In the genomic region with DNA sequence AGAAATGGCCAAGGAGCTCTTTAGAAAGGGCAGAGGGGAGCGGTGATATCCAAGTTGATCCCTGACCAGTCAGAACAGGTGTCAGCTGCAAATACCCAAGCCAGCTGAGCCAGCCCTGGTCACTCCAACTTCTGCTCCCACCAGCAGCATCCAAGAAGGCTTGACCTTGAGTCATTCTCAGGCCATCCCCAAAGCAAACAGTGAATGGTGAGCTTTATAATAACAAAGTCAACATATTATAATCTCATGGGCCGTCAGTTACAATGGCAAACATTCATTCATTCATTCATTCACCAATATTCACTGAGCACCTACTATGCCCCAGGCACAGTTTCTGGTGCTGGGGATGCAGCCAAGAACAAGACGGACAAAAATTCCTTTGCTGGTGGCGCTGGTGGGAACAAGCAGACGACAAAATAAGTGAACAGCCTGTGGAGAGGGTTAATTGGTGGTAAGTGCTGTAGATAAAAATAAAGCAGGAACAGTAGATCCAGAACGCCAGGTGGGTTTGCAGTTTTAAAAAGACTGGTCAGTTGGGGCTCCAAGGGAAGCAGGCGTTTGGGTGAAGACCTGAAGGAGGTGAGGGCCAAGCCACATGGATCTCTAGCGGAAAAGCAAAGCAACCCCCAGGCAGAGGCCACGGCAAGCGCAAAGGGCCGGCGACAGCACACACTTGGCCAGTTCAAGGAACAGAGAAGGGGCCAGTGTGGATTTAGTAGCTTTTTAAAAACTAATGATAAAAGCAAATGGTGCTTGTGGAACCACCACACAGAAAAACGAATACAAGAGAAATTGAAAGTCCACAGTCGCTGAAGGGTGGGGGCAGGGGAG, we compare ENCODE assay signal across 14 cellular contexts.
DNase-seq lines count a peak whose midpoint lies in the region; ATAC-seq and TF ChIP-seq lines count a peak whose summit lies in the region.
"Had no signal": no experiment of that assay in that cellular context is flagged by ENCODE, and none has a peak within 500 bp of the region (broad histone marks: within the 10 kb centered on the region; RNA-seq: fewer than 3 reads in every experiment).

No MANE protein-coding gene starts in this region.

- peak overlapping the region; percentile 82 for H2AK5ac ChIP-seq in IMR-90 (ENCODE audit: low read depth, low read length)

- H2BK20ac ChIP-seq in IMR-90 (ENCODE audit: low read depth, low read length): peak overlapping the region; percentile 88

- no peak overlapping the region for H3K27ac Mint-ChIP-seq in T-helper 2 cell treated with Interferon-gamma antibody and Interleukin-4, amounts not matched to agents 5 μg/mL and 100 μg/mL, for 36 hours
- no peak overlapping the region for H3K27ac Mint-ChIP-seq in endodermal cell
- H3K27ac Mint-ChIP-seq: activated CD4-positive, alpha-beta memory T cell treated with anti-CD3 and anti-CD28 coated beads, Interleukin-2, amount 10 ng/mL, durations not matched to agents 7 days and 5 days had no signal

- CTCF ChIA-PET in IMR-90 (lab: Yijun Ruan, JAX): interaction anchor here (0.7 kb wide), 1 partner anchor 23 kb away, joined by 4 read pairs; no protein-coding TSS in a partner anchor

- no peak overlapping the region; the same call in 1 of the 2 replicates for H3K23ac ChIP-seq in IMR-90 (ENCODE audit: low read depth, low read length)

- peak overlapping the region; percentile 81 for H3K18ac ChIP-seq in IMR-90 (ENCODE audit: low read depth, low read length)

- peaks cover 0 to 8% of the 10 kb centered on the region in 2 experiments; a peak in 1 of 4 replicates for H3K79me1 ChIP-seq in IMR-90 (ENCODE audit: low read depth in 1 of 2, low read length in 2 of 2)

- no peaks in the 10 kb centered on the region for H3K9me3 Mint-ChIP-seq in T-helper 2 cell treated with Interferon-gamma antibody and Interleukin-4, amounts not matched to agents 5 μg/mL and 100 μg/mL, for 36 hours
- H3K9me3 Mint-ChIP-seq in endodermal cell: no peaks in the 10 kb centered on the region
- H3K9me3 Mint-ChIP-seq: activated CD4-positive, alpha-beta memory T cell treated with anti-CD3 and anti-CD28 coated beads, Interleukin-2, amount 10 ng/mL, durations not matched to agents 7 days and 5 days; naive thymus-derived CD4-positive, alpha-beta T cell had no signal

- no peak for TF ChIP-seq RAD21 in IMR-90 (IDR thresholded peaks at IDR 0.05; ENCODE audit: low read length)

- peak overlapping the region; percentile 75 for H2BK120ac ChIP-seq in IMR-90 (ENCODE audit: low read depth, low read length)

- peak overlapping the region; percentile 18; the same call in 1 of the 3 replicates for H2BK15ac ChIP-seq in IMR-90 (ENCODE audit: low read depth, low read length)

- H3K9me3 ChIP-seq in IMR-90 (ENCODE audit: control insufficient read depth, insufficient read depth, low read length) (no peaks in the 10 kb centered on the region), breast epithelium (no peaks in the 10 kb centered on the region), mucosa of stomach (ENCODE audit: control insufficient read depth, low read length) (no peaks in the 10 kb centered on the region), suprapubic skin (no peaks in the 10 kb centered on the region), endodermal cell (ENCODE audit: control insufficient read depth, low read length) (no peaks in the 10 kb centered on the region)

- H3K4me3 Mint-ChIP-seq in T-helper 2 cell treated with Interferon-gamma antibody and Interleukin-4, amounts not matched to agents 5 μg/mL and 100 μg/mL, for 36 hours: no peak overlapping the region
- no peak overlapping the region for H3K4me3 Mint-ChIP-seq in endodermal cell
- H3K4me3 Mint-ChIP-seq: activated CD4-positive, alpha-beta memory T cell treated with anti-CD3 and anti-CD28 coated beads, Interleukin-2, amount 10 ng/mL, durations not matched to agents 7 days and 5 days; naive thymus-derived CD4-positive, alpha-beta T cell had no signal

- TF ChIP-seq POLR2A in IMR-90 (IDR thresholded peaks at IDR 0.05; ENCODE audit: low read depth, low read length): no peak; the same call in 1 of the 2 replicates
- TF ChIP-seq POLR2A in breast epithelium (IDR thresholded peaks at IDR 0.05): no peak
- no peak for TF ChIP-seq POLR2A in suprapubic skin (IDR thresholded peaks at IDR 0.05)

- H3K14ac ChIP-seq in IMR-90 (replicated peaks; ENCODE audit: low read depth, low read length): peak overlapping the region; percentile 56

- no peaks in the 10 kb centered on the region for H3K9me1 ChIP-seq in IMR-90 (ENCODE audit: insufficient read depth, low read length)

- no peak overlapping the region for H2AK9ac ChIP-seq in IMR-90 (replicated peaks; ENCODE audit: low read depth, low read length, poor library complexity)

- H3K27me3 ChIP-seq in IMR-90 (ENCODE audit: control insufficient read depth, insufficient read depth, low read length) (no peaks in the 10 kb centered on the region), breast epithelium (no peaks in the 10 kb centered on the region), mucosa of stomach (ENCODE audit: control insufficient read depth, insufficient read depth, low read length) (no peaks in the 10 kb centered on the region), suprapubic skin (no peaks in the 10 kb centered on the region), endodermal cell (ENCODE audit: control insufficient read depth, insufficient read depth, low read length, poor library complexity, severe bottlenecking) (no peaks in the 10 kb centered on the region)

- peak overlapping the region; percentile 64 for H3K4me2 ChIP-seq in IMR-90 (ENCODE audit: low read depth, low read length)

- TF ChIP-seq EP300 in suprapubic skin (IDR thresholded peaks at IDR 0.05): no peak

- no peaks in the 10 kb centered on the region for H3K27me3 Mint-ChIP-seq in T-helper 2 cell treated with Interferon-gamma antibody and Interleukin-4, amounts not matched to agents 5 μg/mL and 100 μg/mL, for 36 hours (ENCODE audit: low read depth)
- no peaks in the 10 kb centered on the region for H3K27me3 Mint-ChIP-seq in endodermal cell (ENCODE audit: insufficient read depth)

- BruUV-seq in IMR-90 (replicated peaks; lab: Mats Ljungman, UMichigan): no TSS peak

- H3K27ac ChIP-seq in IMR-90 (ENCODE audit: insufficient read depth, low read length) (peak overlapping the region; percentile 82), breast epithelium (peak overlapping the region; percentile 90), suprapubic skin (peak overlapping the region; percentile 74), endodermal cell (ENCODE audit: low read depth, low read length) (no peak overlapping the region)

- peak overlapping the region; percentile 35 for H4K91ac ChIP-seq in IMR-90 (ENCODE audit: insufficient read depth, low read depth, low read length)

- POLR2A ChIA-PET in IMR-90 (lab: Charles Lee; ENCODE audit: unreplicated experiment): interaction anchor here (0.6 to 1.1 kb wide), 2 partner anchors 9 to 187 kb away, joined by 3 to 4 read pairs; no protein-coding TSS in a partner anchor

- WGBS in IMR-90 (ENCODE audit: extremely low coverage in 2 of 2, insufficient read length in 1 of 2), 2 experiments: 67% methylated on average over 5 of the region's 14 CpGs; no CpG with 5 or more reads in 1 of the 2 experiments
- 78% methylated on average over 14 of the region's 14 CpGs for WGBS in suprapubic skin
- 91 to 94% methylated on average over 11 to 14 of the region's 14 CpGs for WGBS in endodermal cell (ENCODE audit: insufficient coverage in 1 of 2, insufficient read length in 1 of 2), 2 experiments

- in situ Hi-C loops in IMR-90 (cut with MboI; ENCODE audit: low sequenced_read_pairs): no loop called here

- H3K4me3 ChIP-seq in IMR-90 (ENCODE audit: insufficient read depth, low read depth, low read length) (no peak overlapping the region), breast epithelium (peak overlapping the region; percentile 17 to 52 (median 24)), mucosa of stomach (ENCODE audit: low read length) (no peak overlapping the region), suprapubic skin (no peak overlapping the region), endodermal cell (ENCODE audit: low read length) (no peak overlapping the region)

- intact Hi-C loops in IMR-90 (cut with micrococcal nuclease) (no loop called here), breast epithelium (cut with DNase I; ENCODE audit: low total_unique reads) (no loop called here), sciatic nerve (cut with DNase I) (no loop called here)

- no peaks in the 10 kb centered on the region for H3K36me3 Mint-ChIP-seq in T-helper 2 cell treated with Interferon-gamma antibody and Interleukin-4, amounts not matched to agents 5 μg/mL and 100 μg/mL, for 36 hours (ENCODE audit: low read depth)
- H3K36me3 Mint-ChIP-seq in endodermal cell (ENCODE audit: low read depth): no peaks in the 10 kb centered on the region
- H3K36me3 Mint-ChIP-seq: naive thymus-derived CD4-positive, alpha-beta T cell had no signal

- H4K8ac ChIP-seq in IMR-90 (ENCODE audit: low read depth in 2 of 2, low read length in 2 of 2): peak overlapping the region; percentile 54 to 56; a peak in 2 of 4 replicates

- DNase-seq in IMR-90: peak; percentile 59
- no peak for DNase-seq in breast epithelium (ENCODE audit: low spot score in 2 of 2)
- DNase-seq in suprapubic skin (ENCODE audit: low spot score in 2 of 2): no peak
- DNase-seq in sciatic nerve (ENCODE audit: low spot score): no peak
- DNase-seq in T-helper 2 cell treated with Interferon-gamma antibody and Interleukin-4, amounts not matched to agents 5 μg/mL and 100 μg/mL, for 36 hours (ENCODE audit: low spot score): no peak
- DNase-seq in endodermal cell: no peak
- DNase-seq: activated CD4-positive, alpha-beta memory T cell treated with anti-CD3 and anti-CD28 coated beads, Interleukin-2, amount 10 ng/mL, durations not matched to agents 7 days and 5 days; activated effector memory CD4-positive, alpha-beta T cell treated with anti-CD3 and anti-CD28 coated beads, Interleukin-2, amount 50 U/mL, for 16 hours; erythroblast; naive thymus-derived CD4-positive, alpha-beta T cell; NCI-H2171 treated with DMSO at 0.1 percent for 48 hours; T-helper 9 cell had no signal

- H4K5ac ChIP-seq in IMR-90 (ENCODE audit: low read depth, low read length): peak overlapping the region; percentile 39

- H3K9ac ChIP-seq in IMR-90 (ENCODE audit: low read depth, low read length): peak overlapping the region; percentile 52
- H3K9ac ChIP-seq in mucosa of stomach (ENCODE audit: low read length): peak overlapping the region; percentile 31
- no peak overlapping the region for H3K9ac ChIP-seq in endodermal cell (ENCODE audit: extremely low read depth, low read length, poor library complexity, severe bottlenecking)

- peak overlapping the region; percentile 90 for H3K4ac ChIP-seq in IMR-90 (ENCODE audit: low read depth, low read length)

- H4K20me1 ChIP-seq in IMR-90 (ENCODE audit: insufficient read depth, low read length): no peaks in the 10 kb centered on the region

- dilution Hi-C loops in IMR-90 (cut with HindIII; ENCODE audit: low sequenced_read_pairs, unreplicated experiment): no loop called here

- H2BK5ac ChIP-seq in IMR-90 (ENCODE audit: low read depth, low read length, poor library complexity, severe bottlenecking): no peak overlapping the region

- ATAC-seq in IMR-90 (ENCODE audit: low read depth): peak; percentile 28
- no peak for ATAC-seq in sciatic nerve
- no peak for ATAC-seq in GM21423 (IDR thresholded peaks at IDR 0.05; ENCODE audit: unreplicated experiment)

- H3K4me1 ChIP-seq in IMR-90 (ENCODE audit: control insufficient read depth, insufficient read depth, low read length): peaks cover 19% of the 10 kb centered on the region
- peaks cover 6 to 9% of the 10 kb centered on the region in 2 donors for H3K4me1 ChIP-seq in breast epithelium
- peaks cover 41% of the 10 kb centered on the region for H3K4me1 ChIP-seq in mucosa of stomach (ENCODE audit: control insufficient read depth, insufficient read depth, low read length)
- H3K4me1 ChIP-seq in suprapubic skin: peaks cover 27% of the 10 kb centered on the region
- no peaks in the 10 kb centered on the region for H3K4me1 ChIP-seq in endodermal cell (ENCODE audit: control insufficient read depth, insufficient read depth, low read length)

- H3K56ac ChIP-seq in IMR-90 (ENCODE audit: extremely low read depth, insufficient read depth, low read length): no peak overlapping the region

- no peaks in the 10 kb centered on the region for H3K36me3 ChIP-seq in IMR-90 (ENCODE audit: control insufficient read depth, insufficient read depth, low read length)
- no peaks in the 10 kb centered on the region for H3K36me3 ChIP-seq in breast epithelium
- no peaks in the 10 kb centered on the region for H3K36me3 ChIP-seq in mucosa of stomach (ENCODE audit: control insufficient read depth, insufficient read depth, low read length)
- no peaks in the 10 kb centered on the region for H3K36me3 ChIP-seq in suprapubic skin
- H3K36me3 ChIP-seq in endodermal cell (ENCODE audit: control insufficient read depth, insufficient read depth, low read length): no peaks in the 10 kb centered on the region

- peaks cover 37% of the 10 kb centered on the region for H3K4me1 Mint-ChIP-seq in T-helper 2 cell treated with Interferon-gamma antibody and Interleukin-4, amounts not matched to agents 5 μg/mL and 100 μg/mL, for 36 hours (ENCODE audit: low read depth)
- H3K4me1 Mint-ChIP-seq in endodermal cell: no peaks in the 10 kb centered on the region

- H2AFZ ChIP-seq in IMR-90 (replicated peaks; ENCODE audit: low read length, poor library complexity): peak overlapping the region; percentile 64

- TF ChIP-seq CTCF in IMR-90 (conservative IDR thresholded peaks at IDR 0.05; ENCODE audit: low read depth, low read length): no peak
- no peak for TF ChIP-seq CTCF in breast epithelium (IDR thresholded peaks at IDR 0.05)
- no peak for TF ChIP-seq CTCF in suprapubic skin (IDR thresholded peaks at IDR 0.05)
- TF ChIP-seq CTCF in endodermal cell (conservative IDR thresholded peaks at IDR 0.05): no peak

Comparison
In these comparisons a context has a peak if more than half of its experiments do, and no peak if none do; other contexts are left out.
1. H3K4me3 ChIP-seq: peak in breast epithelium (3 of 3); none in IMR-90 (single experiment), mucosa of stomach (single experiment), suprapubic skin (single experiment) and endodermal cell (single experiment).